ENCODE assay signal across 32 cellular contexts in the genomic region with DNA sequence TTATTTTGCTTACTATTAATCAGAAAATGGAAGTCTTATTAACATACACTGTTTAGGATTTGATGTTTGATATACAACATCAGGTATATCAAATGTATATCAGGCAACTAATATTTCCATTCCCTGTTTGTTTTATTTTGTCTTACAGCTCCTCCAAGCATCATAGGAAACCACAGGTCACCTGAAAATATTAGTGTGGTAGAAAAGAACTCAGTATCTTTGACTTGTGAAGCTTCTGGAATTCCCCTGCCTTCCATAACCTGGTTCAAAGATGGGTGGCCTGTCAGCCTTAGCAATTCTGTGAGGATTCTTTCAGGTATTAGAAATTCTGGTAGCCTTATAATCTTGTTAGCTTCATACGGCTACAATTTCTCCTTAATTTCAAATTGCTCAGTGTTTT.
"Had no signal": no experiment of that assay in that cellular context is flagged by ENCODE, and none has a peak within 500 bp of the region (broad histone marks: within the 10 kb centered on the region; RNA-seq: fewer than 3 reads in every experiment).

No MANE protein-coding gene starts in this region.

- H3K4me3 ChIP-seq: body of pancreas, breast epithelium had no signal

- H3K36me3 Mint-ChIP-seq: activated CD8-positive, alpha-beta memory T cell treated with anti-CD3 and anti-CD28 coated beads, Interleukin-2, amount 10 ng/mL, durations not matched to agents 7 days and 5 days; activated naive CD4-positive, alpha-beta T cell treated with anti-CD3 and anti-CD28 coated beads, Interleukin-2, amount 10 ng/mL, durations not matched to agents 7 days and 5 days; activated naive CD4-positive, alpha-beta T cell treated with anti-CD3 and anti-CD28 coated beads, Interleukin-2, amount 50 U/mL, for 24 hours; activated naive CD8-positive, alpha-beta T cell; activated naive CD8-positive, alpha-beta T cell treated with anti-CD3 and anti-CD28 coated beads, Interleukin-2, amount 10 ng/mL, durations not matched to agents 7 days and 5 days had no signal

- H3K27me3 ChIP-seq: body of pancreas, brain microvascular endothelial cell, breast epithelium had no signal

- H3K27me3 Mint-ChIP-seq: activated B cell treated with CpG ODN at 0.5 μM for 24 hours; activated CD4-positive, alpha-beta memory T cell treated with anti-CD3 and anti-CD28 coated beads, Interleukin-2, amount 10 ng/mL, durations not matched to agents 7 days and 5 days; activated CD4-positive, alpha-beta T cell treated with anti-CD3 and anti-CD28 coated beads, Interleukin-2, amount 10 ng/mL, durations not matched to agents 7 days and 5 days; activated CD8-positive, alpha-beta memory T cell treated with anti-CD3 and anti-CD28 coated beads, Interleukin-2, amount 10 ng/mL, durations not matched to agents 7 days and 5 days; activated naive CD4-positive, alpha-beta T cell treated with anti-CD3 and anti-CD28 coated beads, Interleukin-2, amount 10 ng/mL, durations not matched to agents 7 days and 5 days; activated naive CD4-positive, alpha-beta T cell treated with anti-CD3 and anti-CD28 coated beads, Interleukin-2, amount 50 U/mL, for 24 hours; activated naive CD8-positive, alpha-beta T cell; activated naive CD8-positive, alpha-beta T cell treated with anti-CD3 and anti-CD28 coated beads, Interleukin-2, amount 10 ng/mL, durations not matched to agents 7 days and 5 days; activated T-cell treated with anti-CD3 and anti-CD28 coated beads, Interleukin-2, amount 50 U/mL, for 24 hours had no signal

- H3K27ac ChIP-seq: body of pancreas, brain microvascular endothelial cell, breast epithelium, VCaP had no signal

- H3K4me3 Mint-ChIP-seq: activated B cell treated with CpG ODN at 0.5 μM for 24 hours; activated CD4-positive, alpha-beta memory T cell treated with anti-CD3 and anti-CD28 coated beads, Interleukin-2, amount 10 ng/mL, durations not matched to agents 7 days and 5 days; activated CD4-positive, alpha-beta T cell treated with anti-CD3 and anti-CD28 coated beads, Interleukin-2, amount 10 ng/mL, durations not matched to agents 7 days and 5 days; activated CD8-positive, alpha-beta memory T cell treated with anti-CD3 and anti-CD28 coated beads, Interleukin-2, amount 10 ng/mL, durations not matched to agents 7 days and 5 days; activated CD8-positive, alpha-beta T cell treated with anti-CD3 and anti-CD28 coated beads, Interleukin-2, amount 10 ng/mL, durations not matched to agents 7 days and 5 days; activated naive CD4-positive, alpha-beta T cell treated with anti-CD3 and anti-CD28 coated beads, Interleukin-2, amount 10 ng/mL, durations not matched to agents 7 days and 5 days; activated naive CD4-positive, alpha-beta T cell treated with anti-CD3 and anti-CD28 coated beads, Interleukin-2, amount 50 U/mL, for 24 hours; activated naive CD8-positive, alpha-beta T cell; activated naive CD8-positive, alpha-beta T cell treated with anti-CD3 and anti-CD28 coated beads, Interleukin-2, amount 10 ng/mL, durations not matched to agents 7 days and 5 days; activated naive CD8-positive, alpha-beta T cell treated with anti-CD3 and anti-CD28 coated beads, Interleukin-2, amount 50 U/mL, for 24 hours; activated T-cell treated with anti-CD3 and anti-CD28 coated beads, Interleukin-2, amount 50 U/mL, for 24 hours; T-helper 1 cell treated with Interleukin-12 subunit alpha and Interleukin-12 subunit beta and Interleukin-4 antibody, amounts not matched to agents 30 μg/mL and 1 μg/mL, for 36 hours; T-helper 2 cell treated with Interferon-gamma antibody and Interleukin-4, amounts not matched to agents 5 μg/mL and 100 μg/mL, for 36 hours had no signal

- H3K4me1 Mint-ChIP-seq: activated CD4-positive, alpha-beta memory T cell treated with anti-CD3 and anti-CD28 coated beads, Interleukin-2, amount 10 ng/mL, durations not matched to agents 7 days and 5 days; activated CD4-positive, alpha-beta T cell treated with anti-CD3 and anti-CD28 coated beads, Interleukin-2, amount 10 ng/mL, durations not matched to agents 7 days and 5 days; activated CD8-positive, alpha-beta memory T cell treated with anti-CD3 and anti-CD28 coated beads, Interleukin-2, amount 10 ng/mL, durations not matched to agents 7 days and 5 days; activated naive CD4-positive, alpha-beta T cell treated with anti-CD3 and anti-CD28 coated beads, Interleukin-2, amount 10 ng/mL, durations not matched to agents 7 days and 5 days; activated naive CD4-positive, alpha-beta T cell treated with anti-CD3 and anti-CD28 coated beads, Interleukin-2, amount 50 U/mL, for 24 hours; activated naive CD8-positive, alpha-beta T cell treated with anti-CD3 and anti-CD28 coated beads, Interleukin-2, amount 10 ng/mL, durations not matched to agents 7 days and 5 days; activated naive CD8-positive, alpha-beta T cell treated with anti-CD3 and anti-CD28 coated beads, Interleukin-2, amount 50 U/mL, for 24 hours had no signal

- H3K4me1 ChIP-seq: breast epithelium had no signal

- H3K27ac Mint-ChIP-seq: activated B cell treated with CpG ODN at 0.5 μM for 24 hours; activated CD4-positive, alpha-beta memory T cell treated with anti-CD3 and anti-CD28 coated beads, Interleukin-2, amount 10 ng/mL, durations not matched to agents 7 days and 5 days; activated CD4-positive, alpha-beta T cell treated with anti-CD3 and anti-CD28 coated beads, Interleukin-2, amount 10 ng/mL, durations not matched to agents 7 days and 5 days; activated CD8-positive, alpha-beta memory T cell treated with anti-CD3 and anti-CD28 coated beads, Interleukin-2, amount 10 ng/mL, durations not matched to agents 7 days and 5 days; activated CD8-positive, alpha-beta T cell treated with anti-CD3 and anti-CD28 coated beads, Interleukin-2, amount 10 ng/mL, durations not matched to agents 7 days and 5 days; activated naive CD4-positive, alpha-beta T cell treated with anti-CD3 and anti-CD28 coated beads, Interleukin-2, amount 10 ng/mL, durations not matched to agents 7 days and 5 days; activated naive CD4-positive, alpha-beta T cell treated with anti-CD3 and anti-CD28 coated beads, Interleukin-2, amount 50 U/mL, for 24 hours; activated naive CD8-positive, alpha-beta T cell; activated naive CD8-positive, alpha-beta T cell treated with anti-CD3 and anti-CD28 coated beads, Interleukin-2, amount 10 ng/mL, durations not matched to agents 7 days and 5 days; activated naive CD8-positive, alpha-beta T cell treated with anti-CD3 and anti-CD28 coated beads, Interleukin-2, amount 50 U/mL, for 24 hours; activated T-cell treated with anti-CD3 and anti-CD28 coated beads, Interleukin-2, amount 50 U/mL, for 24 hours; activated T-helper 2 cell treated with anti-CD3 and anti-CD28 coated beads, Interferon-gamma antibody, Interleukin-2, Interleukin-4, amounts not matched to agents 10 μg/mL and 5 μg/mL and 100 μg/mL, durations not matched to agents 14 hours and 24 hours and 36 hours; T-helper 1 cell treated with Interleukin-12 subunit alpha and Interleukin-12 subunit beta and Interleukin-4 antibody, amounts not matched to agents 30 μg/mL and 1 μg/mL, for 36 hours; T-helper 2 cell treated with Interferon-gamma antibody and Interleukin-4, amounts not matched to agents 5 μg/mL and 100 μg/mL, for 36 hours had no signal

- H3K9me3 Mint-ChIP-seq: activated B cell treated with CpG ODN at 0.5 μM for 24 hours; activated CD4-positive, alpha-beta memory T cell treated with anti-CD3 and anti-CD28 coated beads, Interleukin-2, amount 10 ng/mL, durations not matched to agents 7 days and 5 days; activated CD4-positive, alpha-beta T cell treated with anti-CD3 and anti-CD28 coated beads, Interleukin-2, amount 10 ng/mL, durations not matched to agents 7 days and 5 days; activated naive CD4-positive, alpha-beta T cell treated with anti-CD3 and anti-CD28 coated beads, Interleukin-2, amount 10 ng/mL, durations not matched to agents 7 days and 5 days; activated naive CD4-positive, alpha-beta T cell treated with anti-CD3 and anti-CD28 coated beads, Interleukin-2, amount 50 U/mL, for 24 hours; activated naive CD8-positive, alpha-beta T cell treated with anti-CD3 and anti-CD28 coated beads, Interleukin-2, amount 10 ng/mL, durations not matched to agents 7 days and 5 days; activated naive CD8-positive, alpha-beta T cell treated with anti-CD3 and anti-CD28 coated beads, Interleukin-2, amount 50 U/mL, for 24 hours; activated T-cell treated with anti-CD3 and anti-CD28 coated beads, Interleukin-2, amount 50 U/mL, for 24 hours; activated T-helper 2 cell treated with anti-CD3 and anti-CD28 coated beads, Interferon-gamma antibody, Interleukin-2, Interleukin-4, amounts not matched to agents 10 μg/mL and 5 μg/mL and 100 μg/mL, durations not matched to agents 14 hours and 24 hours and 36 hours; T-helper 1 cell treated with Interleukin-12 subunit alpha and Interleukin-12 subunit beta and Interleukin-4 antibody, amounts not matched to agents 30 μg/mL and 1 μg/mL, for 36 hours; T-helper 2 cell treated with Interferon-gamma antibody and Interleukin-4, amounts not matched to agents 5 μg/mL and 100 μg/mL, for 36 hours had no signal

- H3K36me3 ChIP-seq: brain microvascular endothelial cell, breast epithelium had no signal

- DNase-seq: activated B cell treated with CpG ODN at 0.5 μM for 24 hours; activated CD4-positive, alpha-beta memory T cell treated with anti-CD3 and anti-CD28 coated beads, Interleukin-2, amount 10 ng/mL, durations not matched to agents 7 days and 5 days; activated CD4-positive, alpha-beta T cell treated with anti-CD3 and anti-CD28 coated beads for 48 hours; activated CD4-positive, alpha-beta T cell treated with anti-CD3 and anti-CD28 coated beads, Interleukin-2, amount 10 ng/mL, durations not matched to agents 7 days and 5 days; activated CD4-positive, alpha-beta T cell treated with anti-CD3 and anti-CD28 coated beads, Interleukin-2, amount 50 U/mL, for 48 hours; activated CD4-positive, CD25-positive, alpha-beta regulatory T cell treated with anti-CD3 and anti-CD28 coated beads, Interleukin-2, amount 50 U/mL, for 72 hours; activated CD8-positive, alpha-beta memory T cell treated with anti-CD3 and anti-CD28 coated beads for 24 hours; activated CD8-positive, alpha-beta memory T cell treated with anti-CD3 and anti-CD28 coated beads, Interleukin-2, amount 10 ng/mL, durations not matched to agents 7 days and 5 days; activated CD8-positive, alpha-beta memory T cell treated with anti-CD3 and anti-CD28 coated beads, Interleukin-2, amount 50 U/mL, for 48 hours; activated CD8-positive, alpha-beta T cell treated with anti-CD3 and anti-CD28 coated beads, Interleukin-2, amount 10 ng/mL, durations not matched to agents 7 days and 5 days; activated effector memory CD4-positive, alpha-beta T cell treated with Interleukin-2 at 50 U/mL for 16 hours; activated gamma-delta T cell; activated naive CD4-positive, alpha-beta T cell treated with anti-CD3 and anti-CD28 coated beads, Interleukin-2, amount 10 ng/mL, durations not matched to agents 7 days and 5 days; activated naive CD4-positive, alpha-beta T cell treated with Interleukin-2 at 50 U/mL for 16 hours; activated naive CD8-positive, alpha-beta T cell treated with anti-CD3 and anti-CD28 coated beads, Interleukin-2, amount 10 ng/mL, durations not matched to agents 7 days and 5 days; activated naive CD8-positive, alpha-beta T cell treated with anti-CD3 and anti-CD28 coated beads, Interleukin-2, amount 50 U/mL, for 24 hours; activated T-cell treated with anti-CD3 and anti-CD28 coated beads, Interleukin-2, amount 50 U/mL, for 24 hours; activated T-cell treated with anti-CD3 and anti-CD28 coated beads, Interleukin-2, amount 50 U/mL, for 48 hours; aorta; body of pancreas; brain microvascular endothelial cell; central memory CD4-positive, alpha-beta T cell; T-helper 1 cell; T-helper 2 cell; T-helper 9 cell had no signal

- ATAC-seq: activated CD8-positive, alpha-beta memory T cell treated with anti-CD3 and anti-CD28 coated beads, Interleukin-2, amount 10 ng/mL, durations not matched to agents 7 days and 5 days; activated CD8-positive, alpha-beta T cell treated with anti-CD3 and anti-CD28 coated beads, Interleukin-2, amount 10 ng/mL, durations not matched to agents 7 days and 5 days; activated naive CD8-positive, alpha-beta T cell treated with anti-CD3 and anti-CD28 coated beads, Interleukin-2, amount 50 U/mL, for 24 hours; body of pancreas had no signal

- H3K9me3 ChIP-seq: body of pancreas, breast epithelium had no signal
